10 cellular contexts compared by ENCODE assay signal in the genomic region with DNA sequence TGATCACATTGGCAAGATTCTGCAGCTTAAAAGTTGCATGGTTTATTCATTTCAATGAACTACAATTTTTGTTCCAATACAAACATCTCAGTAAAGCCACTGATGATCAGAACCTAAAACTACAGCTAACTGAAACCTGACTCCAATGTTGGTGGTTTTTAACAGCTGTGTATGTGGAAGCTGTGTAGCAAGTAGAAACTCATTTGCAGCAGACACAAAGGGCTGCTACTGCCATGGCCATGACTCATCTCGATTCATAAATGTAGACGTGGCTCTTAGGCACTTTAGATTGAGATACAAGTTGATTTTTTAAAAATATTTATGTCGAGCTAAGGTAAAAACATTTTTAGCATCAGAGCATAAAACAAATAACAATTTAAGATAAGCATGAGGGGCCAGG. TPM values are rescaled to one million over a fixed set of nuclear protein-coding genes. Genes with fewer than 3 reads are reported as not detected.
DNase-seq lines count a peak whose midpoint lies in the region; ATAC-seq and TF ChIP-seq lines count a peak whose summit lies in the region.
"Had no signal": no experiment of that assay in that cellular context is flagged by ENCODE, and none has a peak within 500 bp of the region (broad histone marks: within the 10 kb centered on the region; RNA-seq: fewer than 3 reads in every experiment).

No MANE protein-coding gene starts in this region.

- no peak for TF ChIP-seq CTCF in AG09319 (IDR thresholded peaks at IDR 0.05; ENCODE audit: low read depth, low read length)

- ATAC-seq in GM21390 (IDR thresholded peaks at IDR 0.05; ENCODE audit: unreplicated experiment), result peak; percentile 83

- POLR2A ChIA-PET in HEK293T (lab: Yijun Ruan, JAX), result no interaction called here

- CTCF ChIA-PET in HEK293T (lab: Yijun Ruan, JAX), result no interaction called here

- DNase-seq in AG09319 (ENCODE audit: extremely low read depth, low read depth) (peak; percentile 76), LHCN-M2 (ENCODE audit: low read depth) (peak; percentile 97), dedifferentiated amniotic fluid mesenchymal stem cell (ENCODE audit: extremely low spot score) (peak; percentile 76), NCI-H774 (lab: John Stamatoyannopoulos, UW) (no peak), DMS79 (lab: John Stamatoyannopoulos, UW) (no peak), HEK293T (ENCODE audit: extremely low spot score) (no peak)
- DNase-seq in stimulated activated CD4-positive, alpha-beta T cell treated with anti-CD3 and anti-CD28 coated beads, Interleukin-12 subunit alpha, Interleukin-12 subunit beta, amount 100 ng/mL, for 4 hours, result no peak
- DNase-seq: activated naive CD8-positive, alpha-beta T cell treated with anti-CD3 and anti-CD28 coated beads, Interleukin-2, amount 10 ng/mL, durations not matched to agents 7 days and 5 days; DMS53 had no signal

TF ChIP-seq in HEK293T, 16 proteins besides CTCF, POLR2A, EP300 and RAD21:
- TF ChIP-seq HDGF (IDR thresholded peaks at IDR 0.05; ENCODE audit: borderline replicate concordance) (no peak), SP1 (IDR thresholded peaks at IDR 0.05) (no peak), BHLHE40 (IDR thresholded peaks at IDR 0.05; ENCODE audit: borderline replicate concordance) (no peak), ARNT (IDR thresholded peaks at IDR 0.05) (no peak)

RNA-seq across cellular contexts. Expression of gene MAP3K4, which starts 19.5 kb away (rescaled TPM):
- total RNA-seq in LHCN-M2 (2014; rRNA removed), result 17.6 and 18.1 TPM in 2 replicates
- 8.0 TPM for polyA plus RNA-seq in LHCN-M2 (2012)

Comparison
In these comparisons a context has a peak if more than half of its experiments do, and no peak if none do; other contexts are left out.
1. DNase-seq: peak in AG09319 (single experiment), LHCN-M2 (single experiment) and dedifferentiated amniotic fluid mesenchymal stem cell (single experiment); none in NCI-H774 (single experiment), DMS79 (single experiment), HEK293T (single experiment) and stimulated activated CD4-positive, alpha-beta T cell treated with anti-CD3 and anti-CD28 coated beads, Interleukin-12 subunit alpha, Interleukin-12 subunit beta, amount 100 ng/mL, for 4 hours (single experiment).